Comparison of ENCODE assay signal across 26 cellular contexts in the genomic region with DNA sequence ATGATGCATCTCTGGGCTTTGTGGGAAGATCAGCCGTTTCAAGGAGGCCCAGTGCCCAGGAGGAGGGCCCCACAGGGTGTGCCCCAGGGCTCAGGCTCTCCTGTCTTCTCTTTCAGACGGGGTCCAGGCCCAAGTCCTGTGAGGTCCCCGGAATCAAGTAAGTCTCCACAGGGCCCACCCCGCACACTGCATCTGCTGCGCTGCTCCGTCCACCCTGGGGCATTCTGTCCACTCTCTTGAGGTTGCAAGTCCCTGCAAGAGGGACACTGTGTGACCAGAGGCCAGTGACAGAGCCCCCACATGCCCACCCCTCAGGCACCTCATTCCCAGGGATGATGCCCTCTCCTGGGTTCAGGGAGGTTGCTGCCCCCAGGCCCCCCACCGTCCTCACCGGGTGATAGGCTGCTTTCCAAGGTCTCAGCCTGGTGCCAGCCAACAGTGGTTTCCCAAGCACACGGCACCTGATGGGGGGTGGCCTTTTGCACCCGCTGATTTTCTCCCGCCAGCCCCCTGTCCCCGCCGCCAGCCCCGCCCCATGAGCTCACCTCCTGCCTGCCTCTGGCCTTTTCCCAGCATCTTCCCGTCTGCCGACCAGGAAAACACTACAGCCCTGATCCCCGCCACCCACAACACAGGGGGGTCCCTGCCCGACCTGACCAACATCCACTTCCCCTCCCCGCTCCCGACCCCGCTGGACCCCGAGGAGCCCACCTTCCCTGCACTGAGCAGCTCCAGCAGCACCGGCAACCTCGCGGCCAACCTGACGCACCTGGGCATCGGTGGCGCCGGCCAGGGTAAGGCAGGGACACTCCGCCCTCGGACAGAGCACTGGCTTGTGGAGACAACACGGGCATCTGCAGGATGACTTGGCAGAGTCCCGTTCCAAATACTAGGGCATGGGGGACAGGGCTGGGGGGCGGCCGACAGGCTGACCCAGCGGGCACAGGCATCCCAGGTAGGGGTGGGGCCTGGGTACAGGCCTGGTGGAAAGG. TPM values are rescaled to one million over a fixed set of nuclear protein-coding genes. Genes with fewer than 3 reads are reported as not detected.
"Had no signal": no experiment of that assay in that cellular context is flagged by ENCODE, and none has a peak within 500 bp of the region (broad histone marks: within the 10 kb centered on the region; RNA-seq: fewer than 3 reads in every experiment).

No MANE protein-coding gene starts in this region.

- H3K36me3 ChIP-seq: gastrocnemius medialis, pancreas, uterus had no signal

- FAIRE-seq: islet of Langerhans, pancreas had no signal

- H3K27ac Mint-ChIP-seq: effector memory CD8-positive, alpha-beta T cell; memory B cell; mesothelial cell of epicardium; natural killer cell; progenitor cell of endocrine pancreas; stimulated activated naive B cell treated with anti-CD40 and anti-IgM and Interleukin-4, amounts not matched to agents 10 μg/mL and 1 μg/mL and 100 μg/mL, for 72 hours; type B pancreatic cell had no signal

- H3K9me3 ChIP-seq: esophagus muscularis mucosa, gastrocnemius medialis, heart right ventricle, left ventricle myocardium inferior, lower lobe of right lung, pancreas, spleen, uterus had no signal

- H3K27me3 Mint-ChIP-seq: effector memory CD8-positive, alpha-beta T cell; memory B cell; progenitor cell of endocrine pancreas; stimulated activated naive B cell treated with anti-CD40 and anti-IgM and Interleukin-4, amounts not matched to agents 10 μg/mL and 1 μg/mL and 100 μg/mL, for 72 hours; type B pancreatic cell had no signal

- H3K4me3 Mint-ChIP-seq: effector memory CD8-positive, alpha-beta T cell; memory B cell; mesothelial cell of epicardium; natural killer cell; neural crest cell; stimulated activated naive B cell treated with anti-CD40 and anti-IgM and Interleukin-4, amounts not matched to agents 10 μg/mL and 1 μg/mL and 100 μg/mL, for 72 hours; type B pancreatic cell had no signal

- H3K27me3 ChIP-seq: esophagus muscularis mucosa, gastrocnemius medialis, heart right ventricle, pancreas, spleen, uterus had no signal

- DNase-seq: cortex of kidney; effector memory CD8-positive, alpha-beta T cell; gastrocnemius medialis; heart right ventricle; hypothalamus; left ventricle myocardium inferior; lower lobe of right lung; natural killer cell; nucleus accumbens; spleen; stimulated activated CD4-positive, alpha-beta T cell treated with anti-CD3 and anti-CD28 coated beads, Interleukin-15, amount 100 ng/mL, for 24 hours; stimulated activated CD4-positive, alpha-beta T cell treated with anti-CD3 and anti-CD28 coated beads, Interleukin-1b, Interleukin-23, amount 100 ng/mL, for 48 hours; stimulated activated CD4-positive, alpha-beta T cell treated with anti-CD3 and anti-CD28 coated beads, Interleukin-4, amount 100 ng/mL, for 24 hours; stimulated activated naive B cell treated with anti-CD40 and anti-IgM and Interleukin-4, amounts not matched to agents 10 μg/mL and 1 μg/mL and 100 μg/mL, for 72 hours; uterus had no signal

- H3K4me3 ChIP-seq: esophagus muscularis mucosa, gastrocnemius medialis, heart right ventricle, left ventricle myocardium inferior, lower lobe of right lung, pancreas, spleen, uterus had no signal

- H3K27ac ChIP-seq: epithelial cell of prostate, esophagus muscularis mucosa, gastrocnemius medialis, heart right ventricle, left ventricle myocardium inferior, lower lobe of right lung, pancreas, spleen, uterus had no signal

- H3K9me3 Mint-ChIP-seq: effector memory CD8-positive, alpha-beta T cell; memory B cell; mesothelial cell of epicardium; natural killer cell; neural crest cell; stimulated activated naive B cell treated with anti-CD40 and anti-IgM and Interleukin-4, amounts not matched to agents 10 μg/mL and 1 μg/mL and 100 μg/mL, for 72 hours; type B pancreatic cell had no signal

- H3K4me1 Mint-ChIP-seq: natural killer cell had no signal

- ATAC-seq: effector memory CD8-positive, alpha-beta T cell; gastrocnemius medialis; heart right ventricle; lower lobe of right lung; natural killer cell; pancreas; sciatic nerve; stimulated activated naive B cell treated with anti-CD40 and anti-IgM and Interleukin-4, amounts not matched to agents 10 μg/mL and 1 μg/mL and 100 μg/mL, for 72 hours had no signal

RNA-seq across cellular contexts. Expression of gene COMP, which starts 31.4 kb away (rescaled TPM):
- total RNA-seq: myocyte, natural killer cell, neural crest cell, spleen had no signal
